Comparison of ENCODE assay signal across 8 cellular contexts in genomic region chr12:54526800-54527630, GRCh38. TPM values are rescaled to one million over a fixed set of nuclear protein-coding genes. Genes with fewer than 3 reads are reported as not detected.
DNase-seq lines count a peak whose midpoint lies in the region; ATAC-seq and TF ChIP-seq lines count a peak whose summit lies in the region.

No MANE protein-coding gene starts in this region.

- H3K27me3 ChIP-seq in DOHH2 (ENCODE audit: control insufficient read depth, low read length) (no peaks in the 10 kb centered on the region), esophagus muscularis mucosa (no peaks in the 10 kb centered on the region)

- H3K4me1 ChIP-seq in DOHH2 (ENCODE audit: control insufficient read depth, low read length), result no peaks in the 10 kb centered on the region
- H3K4me1 ChIP-seq in esophagus muscularis mucosa, result peaks cover 0 to 3% (median 0%) of the 10 kb centered on the region in 4 donors

- peaks cover 9% of the 10 kb centered on the region for H3K4me1 Mint-ChIP-seq in activated CD4-positive, alpha-beta T cell treated with anti-CD3 and anti-CD28 coated beads, Interleukin-2, amount 10 ng/mL, durations not matched to agents 24 days and 14 days

- peak; percentile 8 for DNase-seq in Jurkat, Clone E6-1 (ENCODE audit: low read depth, low spot score)
- DNase-seq in activated CD4-positive, alpha-beta T cell treated with anti-CD3 and anti-CD28 coated beads, Interleukin-2, amount 10 ng/mL, durations not matched to agents 24 days and 14 days, result peak; percentile 78
- DNase-seq in esophagus muscularis mucosa (ENCODE audit: extremely low spot score) (no peak), nucleus accumbens (lab: John Stamatoyannopoulos, UW) (peak in 38 of 56 donors; percentile 2 to 85 (median 44)), NCI-H524 treated with DMSO at 0.1 percent for 48 hours (lab: John Stamatoyannopoulos, UW) (no peak)

- ATAC-seq in HG03439 (IDR thresholded peaks at IDR 0.05; ENCODE audit: unreplicated experiment) (no peak), HG02571 (IDR thresholded peaks at IDR 0.05; ENCODE audit: unreplicated experiment) (no peak)

- no peak overlapping the region for H3K27ac Mint-ChIP-seq in activated CD4-positive, alpha-beta T cell treated with anti-CD3 and anti-CD28 coated beads, Interleukin-2, amount 10 ng/mL, durations not matched to agents 24 days and 14 days

- no peaks in the 10 kb centered on the region for H3F3A ChIP-seq in DOHH2 (ENCODE audit: control insufficient read depth, insufficient read depth)

- H4K20me1 ChIP-seq in DOHH2 (ENCODE audit: control insufficient read depth, insufficient read depth, low read depth, low read length), result no peaks in the 10 kb centered on the region; the same call in 1 of the 2 replicates

- H3K4me3 ChIP-seq in DOHH2 (ENCODE audit: low read length) (no peak overlapping the region), esophagus muscularis mucosa (no peak overlapping the region)
- H3K4me3 ChIP-seq in Jurkat, Clone E6-1 (ENCODE audit: low read length), result no peak overlapping the region

- TF ChIP-seq CTCF in DOHH2 (IDR thresholded peaks at IDR 0.05; ENCODE audit: low read depth, low read length, poor library complexity, severe bottlenecking) (peak; percentile 90), esophagus muscularis mucosa (IDR thresholded peaks at IDR 0.05) (peak; percentile 49 to 67 (median 61))

- H3K4me3 Mint-ChIP-seq in activated CD4-positive, alpha-beta T cell treated with anti-CD3 and anti-CD28 coated beads, Interleukin-2, amount 10 ng/mL, durations not matched to agents 24 days and 14 days, result no peak overlapping the region

- H3K9me2 ChIP-seq in DOHH2 (replicated peaks; ENCODE audit: control insufficient read depth, low read length), result no peaks in the 10 kb centered on the region

- H3K36me3 Mint-ChIP-seq in activated CD4-positive, alpha-beta T cell treated with anti-CD3 and anti-CD28 coated beads, Interleukin-2, amount 10 ng/mL, durations not matched to agents 24 days and 14 days (ENCODE audit: low read depth), result peaks cover 78% of the 10 kb centered on the region

- H3K36me3 ChIP-seq in DOHH2 (ENCODE audit: control insufficient read depth, low read length), result peaks cover 96% of the 10 kb centered on the region
- H3K36me3 ChIP-seq in esophagus muscularis mucosa, result peaks cover 0 to 55% (median 3%) of the 10 kb centered on the region in 4 donors

- no peaks in the 10 kb centered on the region for H3K27me3 Mint-ChIP-seq in activated CD4-positive, alpha-beta T cell treated with anti-CD3 and anti-CD28 coated beads, Interleukin-2, amount 10 ng/mL, durations not matched to agents 24 days and 14 days

- no peak for TF ChIP-seq POLR2A in esophagus muscularis mucosa (IDR thresholded peaks at IDR 0.05; ENCODE audit: low read depth)

- no peaks in the 10 kb centered on the region for H3K79me2 ChIP-seq in DOHH2 (ENCODE audit: control insufficient read depth, low read length)

- no peak overlapping the region for H3K4me2 ChIP-seq in DOHH2 (ENCODE audit: low read length)

- TF ChIP-seq EP300 in esophagus muscularis mucosa (IDR thresholded peaks at IDR 0.05), result no peak

- H3K27ac ChIP-seq in DOHH2 (ENCODE audit: low read depth, low read length), result no peak overlapping the region
- H3K27ac ChIP-seq in esophagus muscularis mucosa (replicated peaks in 1 of 4), result no peak overlapping the region

- H3K9me3 ChIP-seq in DOHH2 (ENCODE audit: control insufficient read depth, insufficient read depth, low read length) (no peaks in the 10 kb centered on the region), esophagus muscularis mucosa (no peaks in the 10 kb centered on the region)

- 51% methylated on average over 9 of the region's 9 CpGs for WGBS in esophagus muscularis mucosa

- no peaks in the 10 kb centered on the region for H3K9me3 Mint-ChIP-seq in activated CD4-positive, alpha-beta T cell treated with anti-CD3 and anti-CD28 coated beads, Interleukin-2, amount 10 ng/mL, durations not matched to agents 24 days and 14 days

- intact Hi-C loops in activated CD4-positive, alpha-beta T cell treated with anti-CD3 and anti-CD28 coated beads, Interleukin-2, amount 10 ng/mL, durations not matched to agents 24 days and 14 days (cut with micrococcal nuclease), result no loop called here
- intact Hi-C loops in esophagus muscularis mucosa (cut with DNase I), result loop anchor here (2.0 kb wide), 1 partner anchor 44 kb away; no protein-coding TSS in a partner anchor

RNA-seq across cellular contexts. Expression of gene PDE1B, which starts 22.4 kb away (rescaled TPM):
- polyA plus RNA-seq in Jurkat, Clone E6-1 (2012; ENCODE audit: insufficient read depth, insufficient read length), result 17.2 TPM
- total RNA-seq in activated CD4-positive, alpha-beta T cell treated with anti-CD3 and anti-CD28 coated beads, Interleukin-2, amount 10 ng/mL, durations not matched to agents 24 days and 14 days, result 23.6 and 26.3 TPM in 2 replicates
- 1 to 10 TPM; 4.5 to 9.7 (median 5.0) TPM for total RNA-seq in esophagus muscularis mucosa

RNA-seq across cellular contexts. Expression of gene NCKAP1L, which starts 29.5 kb away (rescaled TPM):
- polyA plus RNA-seq in Jurkat, Clone E6-1 (2012; ENCODE audit: insufficient read depth, insufficient read length), result 48.2 TPM
- total RNA-seq in activated CD4-positive, alpha-beta T cell treated with anti-CD3 and anti-CD28 coated beads, Interleukin-2, amount 10 ng/mL, durations not matched to agents 24 days and 14 days, result 98.0 and 99.5 TPM in 2 replicates
- total RNA-seq in esophagus muscularis mucosa, result 10 to 100 TPM; 11.1 to 23.2 (median 20.0) TPM

RNA-seq across cellular contexts. Expression of gene GTSF1, which starts 53.6 kb away (rescaled TPM):
- polyA plus RNA-seq in Jurkat, Clone E6-1 (2012; ENCODE audit: insufficient read depth, insufficient read length), result 23.7 TPM
- 4.8 and 5.5 TPM in 2 replicates for total RNA-seq in activated CD4-positive, alpha-beta T cell treated with anti-CD3 and anti-CD28 coated beads, Interleukin-2, amount 10 ng/mL, durations not matched to agents 24 days and 14 days
- not detected for total RNA-seq in esophagus muscularis mucosa

Comparison
In these comparisons a context has a peak if more than half of its experiments do, and no peak if none do; other contexts are left out.
1. DNase-seq: peak in Jurkat, Clone E6-1 (single experiment), activated CD4-positive, alpha-beta T cell treated with anti-CD3 and anti-CD28 coated beads, Interleukin-2, amount 10 ng/mL, durations not matched to agents 24 days and 14 days (single experiment) and nucleus accumbens (38 of 56); none in esophagus muscularis mucosa (single experiment) and NCI-H524 treated with DMSO at 0.1 percent for 48 hours (single experiment).